8 cellular contexts compared by ENCODE assay signal in genomic region chr18:56645415-56646016, GRCh38. TPM values are rescaled to one million over a fixed set of nuclear protein-coding genes. Genes with fewer than 3 reads are reported as not detected.
DNase-seq lines count a peak whose midpoint lies in the region; ATAC-seq, FAIRE-seq and TF ChIP-seq lines count a peak whose summit lies in the region.

No MANE protein-coding gene starts in this region.

- no peak overlapping the region for H3K4me2 ChIP-seq in HCT116 (ENCODE audit: low read length)

- no TSS peak for BruUV-seq in HCT116 (replicated peaks; lab: Mats Ljungman, UMichigan)

- H3K27ac Mint-ChIP-seq in memory B cell = no peak overlapping the region

- H4K20me1 ChIP-seq in HCT116 (ENCODE audit: insufficient read depth) = no peaks in the 10 kb centered on the region

- H3K27me3 Mint-ChIP-seq in memory B cell = no peaks in the 10 kb centered on the region

- intact Hi-C loops in HCT116 (cut with micrococcal nuclease) = no loop called here

- FAIRE-seq in D721Med (lab: Jason Lieb, UNC) = peak; percentile 88

- POLR2A ChIA-PET in HCT116 (lab: Charles Lee) = no interaction called here

- H3K4me3 Mint-ChIP-seq in memory B cell = no peak overlapping the region

- ATAC-seq in HCT116 (peak; percentile 69), memory B cell (ENCODE audit: low read depth) (peak; percentile 49), HG03159 (IDR thresholded peaks at IDR 0.05; ENCODE audit: unreplicated experiment) (no peak), GM19035 (IDR thresholded peaks at IDR 0.05; ENCODE audit: unreplicated experiment) (no peak), GM18517 (IDR thresholded peaks at IDR 0.05; ENCODE audit: unreplicated experiment) (no peak)

- H3K4me1 ChIP-seq in HCT116 (ENCODE audit: control insufficient read depth in 1 of 2, insufficient read depth in 2 of 2, low read length in 2 of 2) = peaks cover 0 to 16% of the 10 kb centered on the region in 2 experiments; a peak in 2 of 4 replicates

- TF ChIP-seq RAD21 in HCT116 (IDR thresholded peaks at IDR 0.05; ENCODE audit: low read depth) = peak; percentile 19; the same call in 1 of the 2 replicates

- no peaks in the 10 kb centered on the region for H3K79me2 ChIP-seq in HCT116 (ENCODE audit: insufficient read depth, low read length)

- TF ChIP-seq POLR2A in HCT116 (IDR thresholded peaks at IDR 0.05; ENCODE audit: borderline replicate concordance, extremely low read depth, insufficient read depth, insufficient read length) = no peak

- TF ChIP-seq CTCF in D721Med (IDR thresholded peaks at IDR 0.05; ENCODE audit: insufficient read depth, missing control alignments) (peak; percentile 50), HCT116 (IDR thresholded peaks at IDR 0.05 in 2 of 3, conservative IDR thresholded peaks at IDR 0.05 in 1 of 3; ENCODE audit: borderline replicate concordance in 1 of 3, insufficient read depth in 1 of 3, low read depth in 2 of 3, low read length in 2 of 3) (peak in 2 of 3 experiments; percentile 45 to 66; a peak in 4 of 6 replicates), WI38 (IDR thresholded peaks at IDR 0.05; ENCODE audit: low read depth, low read length) (peak; percentile 26; the same call in 1 of the 2 replicates)

- H3K36me3 Mint-ChIP-seq in memory B cell = no peaks in the 10 kb centered on the region

- RAD21 ChIA-PET in HCT116 (lab: Charles Lee; ENCODE audit: low non-redundant PET in 1 of 2, low total read pairs in 2 of 2, uncharacterized antibody in 2 of 2, unreplicated experiment in 2 of 2) = no interaction called here

- CTCF ChIA-PET in HCT116 (lab: Charles Lee) = interaction anchor here (1.1 kb wide), 1 partner anchor 58 kb away, joined by 3 read pairs; no protein-coding TSS in a partner anchor

- no peaks in the 10 kb centered on the region for H3K9me2 ChIP-seq in HCT116 (ENCODE audit: insufficient read depth)

- no peak overlapping the region for H3K9ac ChIP-seq in HCT116 (ENCODE audit: low read length)

- H3K27ac ChIP-seq in HCT116 (ENCODE audit: low read depth, low read length) = no peak overlapping the region

- no peaks in the 10 kb centered on the region for H3K36me3 ChIP-seq in HCT116 (ENCODE audit: control insufficient read depth in 1 of 2, insufficient read depth in 2 of 2, low read length in 2 of 2)

- no peak for DNase-seq in D721Med (ENCODE audit: insufficient read length, low spot score)
- peak; percentile 26 for DNase-seq in HCT116 (ENCODE audit: low read depth, low spot score)
- no peak for DNase-seq in memory B cell (ENCODE audit: low spot score in 2 of 2)
- no peak for DNase-seq in activated gamma-delta T cell treated with Interleukin-2 at 50 U/mL for 16 hours

- peaks cover 2% of the 10 kb centered on the region for H3K4me1 Mint-ChIP-seq in memory B cell

- H3K9me3 ChIP-seq in HCT116 (ENCODE audit: control insufficient read depth in 1 of 2, insufficient read depth in 1 of 2, low read depth in 1 of 2, low read length in 2 of 2) = no peaks in the 10 kb centered on the region

- H3K27me3 ChIP-seq in HCT116 (ENCODE audit: insufficient read depth, low read length) = no peaks in the 10 kb centered on the region

- H3K4me3 ChIP-seq in HCT116 (replicated peaks in 1 of 2; ENCODE audit: low read depth in 1 of 2, low read length in 2 of 2) = no peak overlapping the region
- H3K4me3 ChIP-seq in WI38 (ENCODE audit: low read depth, low read length) = no peak overlapping the region

- no peaks in the 10 kb centered on the region for H3K9me3 Mint-ChIP-seq in memory B cell

- H2AFZ ChIP-seq in HCT116 (ENCODE audit: low read depth, low read length, poor library complexity, severe bottlenecking) = no peak overlapping the region

TF ChIP-seq in HCT116, 20 proteins besides CTCF, POLR2A, EP300 and RAD21:
- TF ChIP-seq SP1 (IDR thresholded peaks at IDR 0.05; ENCODE audit: low read depth) (no peak), ELF1 (IDR thresholded peaks at IDR 0.05; ENCODE audit: borderline replicate concordance, low read depth) (no peak), TCF7L2 (IDR thresholded peaks at IDR 0.05; ENCODE audit: borderline replicate concordance, extremely low read depth, insufficient read depth, insufficient read length) (no peak), EZH2phosphoT487 (IDR thresholded peaks at IDR 0.05; ENCODE audit: borderline replicate concordance) (no peak), EGR1 (IDR thresholded peaks at IDR 0.05; ENCODE audit: low read depth) (no peak), POLR2AphosphoS5 (IDR thresholded peaks at IDR 0.05; ENCODE audit: low read depth, low read length) (no peak)
TF ChIP-seq in HCT116: peak in this region for 0.

RNA-seq across cellular contexts. Expression of gene WDR7, which starts 5.6 kb away (rescaled TPM):
- 11.5 TPM for total RNA-seq in HCT116 (2021; ENCODE audit: unreplicated experiment)
- polyA plus RNA-seq in HCT116 (2012) = 4.5 and 5.9 TPM in 2 replicates

RNA-seq across cellular contexts. Expression of gene TXNL1, which starts 7.1 kb away (rescaled TPM):
- 86.5 TPM for total RNA-seq in HCT116 (2021; ENCODE audit: unreplicated experiment)
- polyA plus RNA-seq in HCT116 (2012) = 42.1 and 60.2 TPM in 2 replicates

Comparison
In these comparisons a context has a peak if more than half of its experiments do, and no peak if none do; other contexts are left out.
1. ATAC-seq: peak in HCT116 (single experiment) and memory B cell (single experiment); none in HG03159 (single experiment), GM19035 (single experiment) and GM18517 (single experiment).
2. Peak in every context shown above with its lines, with median percentiles within 50 percentile points of each other: CTCF ChIP-seq.